8 cellular contexts compared by ENCODE assay signal in genomic region chr9:109469646-109470358, GRCh38. TPM values are rescaled to one million over a fixed set of nuclear protein-coding genes. Genes with fewer than 3 reads are reported as not detected.
DNase-seq lines count a peak whose midpoint lies in the region; ATAC-seq, FAIRE-seq and TF ChIP-seq lines count a peak whose summit lies in the region.

No MANE protein-coding gene starts in this region.

- peak overlapping the region; percentile 30 for H3K4me2 ChIP-seq in keratinocyte (ENCODE audit: control insufficient read depth, extremely low read depth, insufficient read depth, low read depth, low read length)

- no peaks in the 10 kb centered on the region for H3K27me3 Mint-ChIP-seq in MCF 10A (ENCODE audit: insufficient read depth, unreplicated experiment)

- peaks cover 48% of the 10 kb centered on the region for H3K79me2 ChIP-seq in keratinocyte (ENCODE audit: control insufficient read depth, insufficient read depth, low read length)

- peaks cover under 1 to 1% of the 10 kb centered on the region in 2 experiments for H3K36me3 ChIP-seq in keratinocyte (ENCODE audit: control insufficient read depth in 2 of 2, extremely low read depth in 1 of 2, insufficient read depth in 2 of 2, low read length in 2 of 2)

- H3K4me3 Mint-ChIP-seq in MCF 10A (ENCODE audit: unreplicated experiment), result no peak overlapping the region

- no peaks in the 10 kb centered on the region for H3K9me1 ChIP-seq in keratinocyte (ENCODE audit: control insufficient read depth, extremely low read depth, insufficient read depth, low read length)

- no peaks in the 10 kb centered on the region for H3K9me3 ChIP-seq in keratinocyte (ENCODE audit: control insufficient read depth, low read depth, low read length)

- peak; percentile 98 for FAIRE-seq in keratinocyte (lab: Jason Lieb, UNC)

- no peak overlapping the region for H3K9ac ChIP-seq in keratinocyte (ENCODE audit: control insufficient read depth, extremely low read depth, insufficient read depth, low read length)

- peaks cover 72% of the 10 kb centered on the region for H3K4me1 ChIP-seq in keratinocyte (ENCODE audit: control insufficient read depth, extremely low read depth, insufficient read depth, low read length)

- H3K4me3 ChIP-seq in keratinocyte (ENCODE audit: control insufficient read depth in 2 of 3, extremely low read depth in 1 of 3, insufficient read depth in 2 of 3, low read depth in 1 of 3, low read length in 3 of 3), result no peak overlapping the region

- POLR2A ChIA-PET in MCF 10A (lab: Yijun Ruan, JAX), result interaction anchor here (0.6 to 8.9 kb wide), 11 partner anchors 9 to 87 kb away, joined by 3 to 344 read pairs (median 4); no protein-coding TSS in a partner anchor

- peak overlapping the region; percentile 67 for H3K27ac Mint-ChIP-seq in MCF 10A (ENCODE audit: low read depth, unreplicated experiment)

- H3K36me3 Mint-ChIP-seq in MCF 10A (ENCODE audit: insufficient read depth, unreplicated experiment), result no peaks in the 10 kb centered on the region

- H3K27me3 ChIP-seq in keratinocyte (ENCODE audit: control insufficient read depth, extremely low read depth, insufficient read depth, low read length), result no peaks in the 10 kb centered on the region

- no TSS peak for BruUV-seq in MCF 10A (replicated peaks; lab: Mats Ljungman, UMichigan)

- TF ChIP-seq CTCF in MCF 10A (IDR thresholded peaks at IDR 0.05; ENCODE audit: unreplicated experiment), result peak; percentile 91
- TF ChIP-seq CTCF in keratinocyte (optimal IDR thresholded peaks at IDR 0.05 in 1 of 3, IDR thresholded peaks at IDR 0.05 in 1 of 3, conservative IDR thresholded peaks at IDR 0.05 in 1 of 3; ENCODE audit: extremely low read depth in 1 of 3, insufficient read depth in 2 of 3, low read length in 3 of 3), result peak; percentile 86 to 98 (median 97)

- peaks cover 49% of the 10 kb centered on the region for H3K4me1 Mint-ChIP-seq in MCF 10A (ENCODE audit: insufficient read depth, unreplicated experiment)

- DNase-seq in AG08395 (ENCODE audit: low spot score) (peak; percentile 81), NCI-H2029 (lab: John Stamatoyannopoulos, UW) (peak; percentile 69), UCSD-AML1 (lab: John Stamatoyannopoulos, UW; ENCODE audit: unreplicated experiment) (peak; percentile 59), MCF 10A (ENCODE audit: unreplicated experiment) (peak; percentile 88), keratinocyte (ENCODE audit: low read depth, low spot score) (no peak)
- peak; percentile 66 to 71 for DNase-seq in stimulated activated CD4-positive, alpha-beta T cell treated with anti-CD3 and anti-CD28 coated beads, Interleukin-2, amount 100 ng/mL, for 24 hours

- no peaks in the 10 kb centered on the region for H4K20me1 ChIP-seq in keratinocyte (ENCODE audit: control insufficient read depth, extremely low read depth, insufficient read depth, low read length)

- CTCF ChIA-PET in MCF 10A (lab: Yijun Ruan, JAX), result interaction anchor here (0.5 to 10.1 kb wide), 49 partner anchors 8 to 1421 kb away, joined by 3 to 387 read pairs (median 4); partner anchors contain the start of gene PTPN3

- dilution Hi-C loops in keratinocyte (cut with MboI; ENCODE audit: extremely low pct_ligation_motif_present, low sequenced_read_pairs), result no loop called here

- ATAC-seq in GM18517 (IDR thresholded peaks at IDR 0.05; ENCODE audit: unreplicated experiment), result peak; percentile 95
- peak; percentile 88 for ATAC-seq in HG03039 (IDR thresholded peaks at IDR 0.05; ENCODE audit: unreplicated experiment)

- intact Hi-C loops in MCF 10A (cut with micrococcal nuclease), result loop anchor here (1.0 to 5.0 kb wide), 6 partner anchors 17 to 182 kb away; no protein-coding TSS in a partner anchor

- no peak overlapping the region for H2AFZ ChIP-seq in keratinocyte (ENCODE audit: control insufficient read depth, low read length)

- H3K27ac ChIP-seq in keratinocyte (ENCODE audit: control insufficient read depth, insufficient read depth, low read length), result peak overlapping the region; percentile 71

- no peaks in the 10 kb centered on the region for H3K9me3 Mint-ChIP-seq in MCF 10A (ENCODE audit: unreplicated experiment)

RNA-seq across cellular contexts. Expression of gene PTPN3, which starts 28.3 kb away (rescaled TPM):
- 6.3 and 6.9 TPM in 2 replicates for total RNA-seq in MCF 10A (2022)
- 15.9 to 20.6 TPM (median 19.9 TPM) in 3 replicates for polyA plus RNA-seq in keratinocyte
- 8.3 TPM for polyA plus RNA-seq in keratinocyte (2011; ENCODE audit: low read depth)
- polyA plus RNA-seq in keratinocyte (2011; cell fraction: cytosol; rRNA removed), result 15.4 and 21.3 TPM in 2 replicates
- polyA plus RNA-seq in keratinocyte (2011; cell fraction: nucleus; rRNA removed), result 34.5 and 35.5 TPM in 2 replicates
- polyA plus RNA-seq in keratinocyte (2012; ENCODE audit: low replicate concordance), result 13.4 and 15.9 TPM in 2 replicates
- 24.3 to 36.2 TPM (median 33.0 TPM) in 3 replicates for polyA minus RNA-seq in keratinocyte
- polyA minus RNA-seq in keratinocyte (2011; cell fraction: cytosol; rRNA and poly(A)+ RNA removed), result 17.8 TPM
- polyA minus RNA-seq in keratinocyte (2011; cell fraction: nucleus; rRNA and poly(A)+ RNA removed), result 23.1 and 35.5 TPM in 2 replicates
